8 cellular contexts compared by ENCODE assay signal in genomic region chr10:70145166-70145665, GRCh38. TPM values are rescaled to one million over a fixed set of nuclear protein-coding genes. Genes with fewer than 3 reads are reported as not detected.
A peak's percentile ranks its signal among the peaks of the same experiment; 100 is the strongest.
DNase-seq lines count a peak whose midpoint lies in the region; ATAC-seq, FAIRE-seq and TF ChIP-seq lines count a peak whose summit lies in the region.

No MANE protein-coding gene starts in this region.

- no peak for TF ChIP-seq CTCF in VCaP (conservative IDR thresholded peaks at IDR 0.05)
- no peak for TF ChIP-seq CTCF in GM20000 (IDR thresholded peaks at IDR 0.05; ENCODE audit: extremely low read depth, missing control alignments)

- FAIRE-seq in frontal cortex (lab: Jason Lieb, UNC): no peak

- peaks cover 31% of the 10 kb centered on the region for H3K4me1 Mint-ChIP-seq in stimulated activated effector memory CD8-positive, alpha-beta T cell treated with anti-CD3 and anti-CD28 coated beads, Interleukin-12 subunit alpha, Interleukin-12 subunit beta, amount 100 ng/mL, for 72 hours

- peak overlapping the region; percentile 69 for H3K4me3 Mint-ChIP-seq in stimulated activated effector memory CD8-positive, alpha-beta T cell treated with anti-CD3 and anti-CD28 coated beads, Interleukin-12 subunit alpha, Interleukin-12 subunit beta, amount 100 ng/mL, for 72 hours

- no peaks in the 10 kb centered on the region for H3K27me3 ChIP-seq in right cardiac atrium (ENCODE audit: control insufficient read depth, insufficient read depth)

- DNase-seq in right cardiac atrium (peak; percentile 51 to 78 (median 71)), GM20000 (ENCODE audit: low spot score) (no peak), frontal cortex (ENCODE audit: low spot score in 2 of 2) (no peak), SIG-M5 (lab: John Stamatoyannopoulos, UW) (no peak)
- DNase-seq in stimulated activated effector memory CD8-positive, alpha-beta T cell treated with anti-CD3 and anti-CD28 coated beads, Interleukin-12 subunit alpha, Interleukin-12 subunit beta, amount 100 ng/mL, for 72 hours (ENCODE audit: low spot score in 2 of 2): peak in 1 of 2 donors; percentile 68

- ATAC-seq in GM18520 (IDR thresholded peaks at IDR 0.05; ENCODE audit: unreplicated experiment) (peak; percentile 4), HG02678 (IDR thresholded peaks at IDR 0.05; ENCODE audit: unreplicated experiment) (peak; percentile 6), right cardiac atrium (no peak)
- peak; percentile 6 for ATAC-seq in stimulated activated effector memory CD8-positive, alpha-beta T cell treated with anti-CD3 and anti-CD28 coated beads, Interleukin-12 subunit alpha, Interleukin-12 subunit beta, amount 100 ng/mL, for 72 hours

- 10% methylated on average over 28 of the region's 28 CpGs for WGBS in right cardiac atrium

- H3K27ac ChIP-seq in VCaP (peak overlapping the region; percentile 90), right cardiac atrium (ENCODE audit: low read length) (peak overlapping the region; percentile 88)

- H3K9me3 ChIP-seq in right cardiac atrium (ENCODE audit: control insufficient read depth, low read length): no peaks in the 10 kb centered on the region

- H3K27ac Mint-ChIP-seq in stimulated activated effector memory CD8-positive, alpha-beta T cell treated with anti-CD3 and anti-CD28 coated beads, Interleukin-12 subunit alpha, Interleukin-12 subunit beta, amount 100 ng/mL, for 72 hours: peak overlapping the region; percentile 79

- H3K36me3 Mint-ChIP-seq in stimulated activated effector memory CD8-positive, alpha-beta T cell treated with anti-CD3 and anti-CD28 coated beads, Interleukin-12 subunit alpha, Interleukin-12 subunit beta, amount 100 ng/mL, for 72 hours: peaks cover 36% of the 10 kb centered on the region

- intact Hi-C loops in right cardiac atrium (cut with DNase I): no loop called here

- H3K4me1 ChIP-seq in right cardiac atrium (ENCODE audit: control insufficient read depth, insufficient read depth, low read length): peaks cover 3% of the 10 kb centered on the region

- H3K4me3 ChIP-seq in right cardiac atrium (ENCODE audit: low read length): peak overlapping the region; percentile 65

- no peaks in the 10 kb centered on the region for H3K9me3 Mint-ChIP-seq in stimulated activated effector memory CD8-positive, alpha-beta T cell treated with anti-CD3 and anti-CD28 coated beads, Interleukin-12 subunit alpha, Interleukin-12 subunit beta, amount 100 ng/mL, for 72 hours

RNA-seq across cellular contexts. Expression of gene TYSND1, which starts 1.3 kb away (rescaled TPM):
- total RNA-seq in right cardiac atrium: 1 to 10 TPM; 4.3 to 6.4 (median 5.0) TPM
- 3.9 TPM for polyA plus RNA-seq in right cardiac atrium
- total RNA-seq in frontal cortex: 5.3 TPM

RNA-seq across cellular contexts. Expression of gene AIFM2, which starts 12.6 kb away (rescaled TPM):
- total RNA-seq in right cardiac atrium (10 to 100 TPM in 2 of 4 donors, 1 to 10 TPM in 2; 8.5 to 14.0 (median 9.7) TPM), frontal cortex (4.9 TPM)
- 11.4 TPM for polyA plus RNA-seq in right cardiac atrium

RNA-seq across cellular contexts. Expression of gene SAR1A, which starts 25.1 kb away (rescaled TPM):
- total RNA-seq in right cardiac atrium (100 to 1,000 TPM in 2 of 4 donors, 10 to 100 TPM in 2; 89.2 to 147 (median 98.9) TPM), frontal cortex (233 TPM)
- 39.8 TPM for polyA plus RNA-seq in right cardiac atrium

Comparison
In these comparisons a context has a peak if more than half of its experiments do, and no peak if none do; other contexts are left out.
1. ATAC-seq: peak in GM18520 (single experiment), HG02678 (single experiment) and stimulated activated effector memory CD8-positive, alpha-beta T cell treated with anti-CD3 and anti-CD28 coated beads, Interleukin-12 subunit alpha, Interleukin-12 subunit beta, amount 100 ng/mL, for 72 hours (single experiment); none in right cardiac atrium (0 of 2).
2. DNase-seq: peak in right cardiac atrium (3 of 3); none in GM20000 (single experiment), frontal cortex (0 of 2) and SIG-M5 (single experiment).